ENCODE assay signal across 28 cellular contexts in genomic region chr1:101193733-101194169, GRCh38. TPM values are rescaled to one million over a fixed set of nuclear protein-coding genes. Genes with fewer than 3 reads are reported as not detected.
A peak's percentile ranks its signal among the peaks of the same experiment; 100 is the strongest.
DNase-seq lines count a peak whose midpoint lies in the region; ATAC-seq lines count a peak whose summit lies in the region.
"Had no signal": no experiment of that assay in that cellular context is flagged by ENCODE, and none has a peak within 500 bp of the region (broad histone marks: within the 10 kb centered on the region; RNA-seq: fewer than 3 reads in every experiment).

No MANE protein-coding gene starts in this region.

- H3K9me3 ChIP-seq in naive thymus-derived CD4-positive, alpha-beta T cell (ENCODE audit: control insufficient read depth in 2 of 3, low read length in 3 of 3) = no peaks in the 10 kb centered on the region
- H3K9me3 ChIP-seq in CD4-positive, alpha-beta memory T cell (ENCODE audit: control insufficient read depth in 1 of 2, low read length in 2 of 2) = no peaks in the 10 kb centered on the region
- H3K9me3 ChIP-seq: SJSA1 had no signal

- H3K4me1 ChIP-seq in naive thymus-derived CD4-positive, alpha-beta T cell (ENCODE audit: control insufficient read depth in 2 of 2, insufficient read depth in 2 of 2, low read length in 2 of 2) = no peaks in the 10 kb centered on the region
- no peaks in the 10 kb centered on the region for H3K4me1 ChIP-seq in CD4-positive, alpha-beta memory T cell (ENCODE audit: insufficient read depth, low read length)
- H3K4me1 ChIP-seq: SJSA1 had no signal

- intact Hi-C loops in naive thymus-derived CD4-positive, alpha-beta T cell (cut with micrococcal nuclease) = no loop called here
- intact Hi-C loops in CD4-positive, alpha-beta memory T cell (cut with micrococcal nuclease) = no loop called here

- peak overlapping the region; percentile 23 for H3K27ac Mint-ChIP-seq in T-helper 1 cell treated with Interleukin-12 subunit alpha and Interleukin-12 subunit beta and Interleukin-4 antibody, amounts not matched to agents 30 μg/mL and 1 μg/mL, for 36 hours
- H3K27ac Mint-ChIP-seq in naive thymus-derived CD4-positive, alpha-beta T cell = no peak overlapping the region
- peak overlapping the region in 2 of 7 donors; percentile 3 to 48 for H3K27ac Mint-ChIP-seq in CD4-positive, alpha-beta memory T cell
- H3K27ac Mint-ChIP-seq: activated naive CD4-positive, alpha-beta T cell treated with anti-CD3 and anti-CD28 coated beads, Interleukin-2, amount 50 U/mL, for 72 hours; activated T-helper 1 cell treated with anti-CD3 and anti-CD28 coated beads, Interleukin-12 subunit alpha, Interleukin-12 subunit beta, Interleukin-2, Interleukin-4 antibody, amounts not matched to agents 30 ng/mL and 10 ng/mL and 1 ng/mL, durations not matched to agents 14 hours and 24 hours and 36 hours; B cell; brain; memory B cell had no signal

- H3K9me3 Mint-ChIP-seq in T-helper 1 cell treated with Interleukin-12 subunit alpha and Interleukin-12 subunit beta and Interleukin-4 antibody, amounts not matched to agents 30 μg/mL and 1 μg/mL, for 36 hours = peaks cover 7% of the 10 kb centered on the region
- H3K9me3 Mint-ChIP-seq in naive thymus-derived CD4-positive, alpha-beta T cell = peaks cover 0 to 6% (median 0%) of the 10 kb centered on the region in 11 donors
- H3K9me3 Mint-ChIP-seq in CD4-positive, alpha-beta memory T cell = peaks cover 0 to 3% (median 0%) of the 10 kb centered on the region in 8 donors
- H3K9me3 Mint-ChIP-seq: brain, IgD-negative memory B cell had no signal

- H3K36me3 Mint-ChIP-seq in T-helper 1 cell treated with Interleukin-12 subunit alpha and Interleukin-12 subunit beta and Interleukin-4 antibody, amounts not matched to agents 30 μg/mL and 1 μg/mL, for 36 hours (ENCODE audit: low read depth) = peaks cover 8% of the 10 kb centered on the region
- peaks cover 0 to 21% (median 0%) of the 10 kb centered on the region in 5 donors for H3K36me3 Mint-ChIP-seq in naive thymus-derived CD4-positive, alpha-beta T cell
- no peaks in the 10 kb centered on the region for H3K36me3 Mint-ChIP-seq in CD4-positive, alpha-beta memory T cell
- H3K36me3 Mint-ChIP-seq: brain, IgD-negative memory B cell, memory B cell had no signal

- H3K4me3 Mint-ChIP-seq in T-helper 1 cell treated with Interleukin-12 subunit alpha and Interleukin-12 subunit beta and Interleukin-4 antibody, amounts not matched to agents 30 μg/mL and 1 μg/mL, for 36 hours = no peak overlapping the region
- H3K4me3 Mint-ChIP-seq in naive thymus-derived CD4-positive, alpha-beta T cell = no peak overlapping the region
- no peak overlapping the region for H3K4me3 Mint-ChIP-seq in CD4-positive, alpha-beta memory T cell
- H3K4me3 Mint-ChIP-seq: activated T-helper 1 cell treated with anti-CD3 and anti-CD28 coated beads, Interleukin-12 subunit alpha, Interleukin-12 subunit beta, Interleukin-2, Interleukin-4 antibody, amounts not matched to agents 30 ng/mL and 10 ng/mL and 1 ng/mL, durations not matched to agents 14 hours and 24 hours and 36 hours; B cell; brain; IgD-negative memory B cell; memory B cell had no signal

- H3K27me3 Mint-ChIP-seq in T-helper 1 cell treated with Interleukin-12 subunit alpha and Interleukin-12 subunit beta and Interleukin-4 antibody, amounts not matched to agents 30 μg/mL and 1 μg/mL, for 36 hours (ENCODE audit: low read depth) = no peaks in the 10 kb centered on the region
- no peaks in the 10 kb centered on the region for H3K27me3 Mint-ChIP-seq in naive thymus-derived CD4-positive, alpha-beta T cell
- peaks cover 0 to 3% of the 10 kb centered on the region in 2 donors for H3K27me3 Mint-ChIP-seq in CD4-positive, alpha-beta memory T cell
- H3K27me3 Mint-ChIP-seq: B cell, brain, IgD-negative memory B cell, memory B cell had no signal

- peak; percentile 46 for ATAC-seq in naive thymus-derived CD4-positive, alpha-beta T cell
- ATAC-seq: activated CD4-positive, CD25-positive, alpha-beta regulatory T cell treated with anti-CD3 and anti-CD28 coated beads, Interleukin-2, amount 50 U/mL, for 24 hours; PC-3 had no signal

- H3K4me1 Mint-ChIP-seq in T-helper 1 cell treated with Interleukin-12 subunit alpha and Interleukin-12 subunit beta and Interleukin-4 antibody, amounts not matched to agents 30 μg/mL and 1 μg/mL, for 36 hours (ENCODE audit: low read depth) = peaks cover 13% of the 10 kb centered on the region
- peaks cover 0 to 18% (median under 1%) of the 10 kb centered on the region in 7 donors for H3K4me1 Mint-ChIP-seq in naive thymus-derived CD4-positive, alpha-beta T cell
- peaks cover 0 to 3% (median 1%) of the 10 kb centered on the region in 4 donors for H3K4me1 Mint-ChIP-seq in CD4-positive, alpha-beta memory T cell
- H3K4me1 Mint-ChIP-seq: brain had no signal

- DNase-seq in T-helper 1 cell (no peak), M059J (ENCODE audit: low read depth) (peak; percentile 30), epithelial cell of prostate (ENCODE audit: low read depth, low spot score) (peak; percentile 10), NCI-H1092 (lab: John Stamatoyannopoulos, UW) (no peak), UCSD-AML1 (lab: John Stamatoyannopoulos, UW; ENCODE audit: unreplicated experiment) (no peak)
- no peak for DNase-seq in naive thymus-derived CD4-positive, alpha-beta T cell
- no peak for DNase-seq in CD4-positive, alpha-beta memory T cell
- DNase-seq: activated CD8-positive, alpha-beta memory T cell treated with anti-CD3 and anti-CD28 coated beads for 24 hours; COR-L47; cortex of kidney; DND-41; HCEC 1CT; hypothalamus; islet precursor cell; MV-4-11; NCI-H187; NCI-H2227 treated with DMSO at 0.1 percent for 48 hours; NCI-H748 treated with DMSO at 0.1 percent for 48 hours; PC-3 had no signal

- H3K36me3 ChIP-seq in naive thymus-derived CD4-positive, alpha-beta T cell (ENCODE audit: control insufficient read depth in 2 of 3, insufficient read depth in 3 of 3, low read length in 3 of 3) = no peaks in the 10 kb centered on the region
- H3K36me3 ChIP-seq in CD4-positive, alpha-beta memory T cell (ENCODE audit: insufficient read depth, low read length) = no peaks in the 10 kb centered on the region
- H3K36me3 ChIP-seq: SJSA1 had no signal

- peak overlapping the region; percentile 37 for H3K27ac ChIP-seq in epithelial cell of prostate
- no peak overlapping the region for H3K27ac ChIP-seq in naive thymus-derived CD4-positive, alpha-beta T cell (ENCODE audit: low read depth, low read length)
- H3K27ac ChIP-seq in CD4-positive, alpha-beta memory T cell (ENCODE audit: low read depth, low read length) = no peak overlapping the region
- H3K27ac ChIP-seq: SJSA1 had no signal

- no peaks in the 10 kb centered on the region for H3K27me3 ChIP-seq in naive thymus-derived CD4-positive, alpha-beta T cell (ENCODE audit: control insufficient read depth in 2 of 2, insufficient read depth in 2 of 2, low read length in 2 of 2)
- H3K27me3 ChIP-seq in CD4-positive, alpha-beta memory T cell (ENCODE audit: insufficient read depth, low read length) = no peaks in the 10 kb centered on the region
- H3K27me3 ChIP-seq: SJSA1 had no signal

- POLR2A ChIA-PET in naive thymus-derived CD4-positive, alpha-beta T cell (lab: Charles Lee) = no interaction called here
- POLR2A ChIA-PET in CD4-positive, alpha-beta memory T cell (lab: Charles Lee; ENCODE audit: partially characterized antibody) = interaction anchor here (0.6 to 1.0 kb wide), 2 partner anchors 42 to 45 kb away, joined by 3 to 5 read pairs; no protein-coding TSS in a partner anchor

- CTCF ChIA-PET in naive thymus-derived CD4-positive, alpha-beta T cell (lab: Charles Lee) = interaction anchor here (0.6 kb wide), 1 partner anchor 354 kb away, joined by 3 read pairs; no protein-coding TSS in a partner anchor
- CTCF ChIA-PET in CD4-positive, alpha-beta memory T cell (lab: Charles Lee; ENCODE audit: partially characterized antibody) = interaction anchor here (0.7 kb wide), 1 partner anchor 8 kb away, joined by 3 read pairs; no protein-coding TSS in a partner anchor

- no peak overlapping the region for H3K4me3 ChIP-seq in naive thymus-derived CD4-positive, alpha-beta T cell (ENCODE audit: low read length)
- H3K4me3 ChIP-seq in CD4-positive, alpha-beta memory T cell (ENCODE audit: low read length in 2 of 2) = no peak overlapping the region
- H3K4me3 ChIP-seq: SJSA1 had no signal

RNA-seq across cellular contexts. Expression of gene S1PR1, which starts 43.1 kb away (rescaled TPM):
- total RNA-seq in M059J (2014; rRNA removed; shearing (Covaris generic)) = 6.8 and 6.9 TPM in 2 replicates
- total RNA-seq in naive thymus-derived CD4-positive, alpha-beta T cell = 100 to 1,000 TPM; 116 to 305 (median 283) TPM
- polyA plus RNA-seq in naive thymus-derived CD4-positive, alpha-beta T cell = 100 to 1,000 TPM; 209 to 247 TPM
- total RNA-seq in CD4-positive, alpha-beta memory T cell = 100 to 1,000 TPM; 363 to 366 TPM
- polyA plus RNA-seq in CD4-positive, alpha-beta memory T cell = 100 to 1,000 TPM; 277 to 320 TPM

Comparison
In these comparisons a context has a peak if more than half of its experiments do, and no peak if none do; other contexts are left out.
1. DNase-seq: peak in M059J (single experiment) and epithelial cell of prostate (single experiment); none in T-helper 1 cell (0 of 5), naive thymus-derived CD4-positive, alpha-beta T cell (0 of 9), CD4-positive, alpha-beta memory T cell (0 of 5), NCI-H1092 (single experiment) and UCSD-AML1 (single experiment).
2. RNA of gene S1PR1, which starts 43.1 kb away (total RNA-seq): 363 to 366 TPM in CD4-positive, alpha-beta memory T cell and 116 to 305 TPM in naive thymus-derived CD4-positive, alpha-beta T cell; 6.8 to 6.9 TPM in M059J; every median in the first group is over 10 times any median in the second.